Comparison of ENCODE assay signal across 8 cellular contexts in the genomic region with DNA sequence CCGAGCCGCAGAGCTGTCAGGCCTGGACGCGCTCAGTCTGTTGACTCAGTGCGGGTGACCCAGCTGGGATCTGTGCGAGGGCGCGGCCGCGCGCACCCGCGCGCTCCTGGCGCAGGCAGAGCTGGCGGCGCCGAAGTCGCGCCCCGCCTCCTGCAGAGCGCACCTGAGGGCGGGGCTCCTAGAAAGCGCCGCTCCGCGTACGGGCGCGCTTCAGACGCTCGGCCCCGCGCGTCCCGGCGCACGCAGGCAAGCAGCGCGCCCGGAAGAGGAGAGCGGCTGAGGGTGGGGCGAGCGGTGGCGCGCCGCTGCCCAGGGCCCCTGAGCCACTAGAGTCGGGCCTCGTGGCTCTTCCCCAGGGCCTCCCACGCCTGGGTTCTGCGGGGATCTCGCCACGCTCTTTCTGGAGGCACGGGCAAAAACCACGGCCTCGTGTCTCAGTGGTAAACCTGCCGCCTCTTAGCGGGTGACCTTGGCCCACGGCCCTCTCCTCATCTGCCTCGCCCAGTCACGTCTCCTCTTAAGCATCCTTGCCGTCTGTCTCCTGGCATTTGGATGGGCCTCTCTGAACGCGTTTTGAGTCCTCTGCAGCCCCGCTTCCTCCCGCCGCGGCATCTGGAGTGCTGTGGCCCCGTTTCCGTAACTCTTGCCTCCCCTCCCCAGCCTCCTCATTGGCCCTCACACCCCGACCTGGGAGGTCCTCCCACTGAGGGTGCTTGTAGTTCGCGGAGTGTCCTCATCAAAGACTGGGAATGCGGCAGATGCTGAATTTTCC. TPM values are rescaled to one million over a fixed set of nuclear protein-coding genes. Genes with fewer than 3 reads are reported as not detected.
DNase-seq lines count a peak whose midpoint lies in the region; ATAC-seq and TF ChIP-seq lines count a peak whose summit lies in the region.

A gene with protein sequence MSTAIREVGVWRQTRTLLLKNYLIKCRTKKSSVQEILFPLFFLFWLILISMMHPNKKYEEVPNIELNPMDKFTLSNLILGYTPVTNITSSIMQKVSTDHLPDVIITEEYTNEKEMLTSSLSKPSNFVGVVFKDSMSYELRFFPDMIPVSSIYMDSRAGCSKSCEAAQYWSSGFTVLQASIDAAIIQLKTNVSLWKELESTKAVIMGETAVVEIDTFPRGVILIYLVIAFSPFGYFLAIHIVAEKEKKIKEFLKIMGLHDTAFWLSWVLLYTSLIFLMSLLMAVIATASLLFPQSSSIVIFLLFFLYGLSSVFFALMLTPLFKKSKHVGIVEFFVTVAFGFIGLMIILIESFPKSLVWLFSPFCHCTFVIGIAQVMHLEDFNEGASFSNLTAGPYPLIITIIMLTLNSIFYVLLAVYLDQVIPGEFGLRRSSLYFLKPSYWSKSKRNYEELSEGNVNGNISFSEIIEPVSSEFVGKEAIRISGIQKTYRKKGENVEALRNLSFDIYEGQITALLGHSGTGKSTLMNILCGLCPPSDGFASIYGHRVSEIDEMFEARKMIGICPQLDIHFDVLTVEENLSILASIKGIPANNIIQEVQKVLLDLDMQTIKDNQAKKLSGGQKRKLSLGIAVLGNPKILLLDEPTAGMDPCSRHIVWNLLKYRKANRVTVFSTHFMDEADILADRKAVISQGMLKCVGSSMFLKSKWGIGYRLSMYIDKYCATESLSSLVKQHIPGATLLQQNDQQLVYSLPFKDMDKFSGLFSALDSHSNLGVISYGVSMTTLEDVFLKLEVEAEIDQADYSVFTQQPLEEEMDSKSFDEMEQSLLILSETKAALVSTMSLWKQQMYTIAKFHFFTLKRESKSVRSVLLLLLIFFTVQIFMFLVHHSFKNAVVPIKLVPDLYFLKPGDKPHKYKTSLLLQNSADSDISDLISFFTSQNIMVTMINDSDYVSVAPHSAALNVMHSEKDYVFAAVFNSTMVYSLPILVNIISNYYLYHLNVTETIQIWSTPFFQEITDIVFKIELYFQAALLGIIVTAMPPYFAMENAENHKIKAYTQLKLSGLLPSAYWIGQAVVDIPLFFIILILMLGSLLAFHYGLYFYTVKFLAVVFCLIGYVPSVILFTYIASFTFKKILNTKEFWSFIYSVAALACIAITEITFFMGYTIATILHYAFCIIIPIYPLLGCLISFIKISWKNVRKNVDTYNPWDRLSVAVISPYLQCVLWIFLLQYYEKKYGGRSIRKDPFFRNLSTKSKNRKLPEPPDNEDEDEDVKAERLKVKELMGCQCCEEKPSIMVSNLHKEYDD (N-terminal part only) (minus strand): TSS at position 74 of the 772 bp plus-strand sequence. CDS start 12,718 bp downstream, outside the sequence.

- H3K27me3 ChIP-seq in kidney epithelial cell (ENCODE audit: control insufficient read depth, insufficient read depth, low read length) = no peaks in the 10 kb centered on the region

- intact Hi-C loops in activated CD4-positive, alpha-beta T cell treated with anti-CD3 and anti-CD28 coated beads for 36 hours (cut with DNase I, micrococcal nuclease) = loop anchor here (1.0 to 10.0 kb wide), 10 partner anchors 87 to 1502 kb away; partner anchors contain the start of genes MAP2K6 (in 2 of the 2), PRKAR1A (in 2 of the 2), BPTF (in 1 of the 2) and KPNA2 (in 1 of the 2)

- ATAC-seq in GM19023 (IDR thresholded peaks at IDR 0.05; ENCODE audit: unreplicated experiment) (peak; percentile 93), HG03196 (IDR thresholded peaks at IDR 0.05; ENCODE audit: unreplicated experiment) (peak; percentile 98)
- peak; percentile 98 for ATAC-seq in activated CD4-positive, alpha-beta T cell treated with anti-CD3 and anti-CD28 coated beads for 36 hours

- no peak for TF ChIP-seq CTCF in chondrocyte (IDR thresholded peaks at IDR 0.05)
- TF ChIP-seq CTCF in kidney epithelial cell (IDR thresholded peaks at IDR 0.05; ENCODE audit: insufficient read depth, low read length, poor library complexity, severe bottlenecking) = no peak

- H3K4me3 Mint-ChIP-seq in activated CD4-positive, alpha-beta T cell treated with anti-CD3 and anti-CD28 coated beads for 36 hours = peak within 1 kb of the TSS; percentile 95
- H3K4me3 Mint-ChIP-seq in chondrocyte (ENCODE audit: unreplicated experiment) = peak within 1 kb of the TSS; percentile 94

- peaks cover 2% of the 10 kb centered on the region for H3K27me3 Mint-ChIP-seq in activated CD4-positive, alpha-beta T cell treated with anti-CD3 and anti-CD28 coated beads for 36 hours
- no peaks in the 10 kb centered on the region for H3K27me3 Mint-ChIP-seq in chondrocyte (ENCODE audit: low read depth)

- peaks cover 43% of the 10 kb centered on the region for H3K4me1 Mint-ChIP-seq in activated CD4-positive, alpha-beta T cell treated with anti-CD3 and anti-CD28 coated beads for 36 hours
- H3K4me1 Mint-ChIP-seq in chondrocyte (ENCODE audit: low read depth) = peaks cover 17% of the 10 kb centered on the region

- peak within 1 kb of the TSS; percentile 78 for H3K4me3 ChIP-seq in kidney epithelial cell (ENCODE audit: low read depth, low read length)

- H3K27ac Mint-ChIP-seq in activated CD4-positive, alpha-beta T cell treated with anti-CD3 and anti-CD28 coated beads for 36 hours = peak within 1 kb of the TSS; percentile 97
- peak within 1 kb of the TSS; percentile 95 for H3K27ac Mint-ChIP-seq in chondrocyte (ENCODE audit: unreplicated experiment)

- peaks cover 4% of the 10 kb centered on the region for H3K36me3 Mint-ChIP-seq in activated CD4-positive, alpha-beta T cell treated with anti-CD3 and anti-CD28 coated beads for 36 hours (ENCODE audit: low read depth)
- H3K36me3 Mint-ChIP-seq in chondrocyte (ENCODE audit: low read depth) = no peaks in the 10 kb centered on the region

- CTCF ChIA-PET in activated CD4-positive, alpha-beta T cell treated with anti-CD3 and anti-CD28 coated beads for 36 hours (lab: Charles Lee) = interaction anchor here (0.7 to 1.7 kb wide), 5 partner anchors 8 to 111 kb away, joined by 3 to 10 read pairs (median 4); no protein-coding TSS in a partner anchor

- no peaks in the 10 kb centered on the region for H3K36me3 ChIP-seq in kidney epithelial cell (ENCODE audit: control insufficient read depth, insufficient read depth, low read length)

- POLR2A ChIA-PET in activated CD4-positive, alpha-beta T cell treated with anti-CD3 and anti-CD28 coated beads for 36 hours (lab: Charles Lee) = interaction anchor here (0.7 to 1.7 kb wide), 2 partner anchors 68 to 88 kb away, joined by 4 read pairs; partner anchors contain the start of gene MAP2K6

- H3K9me3 Mint-ChIP-seq in activated CD4-positive, alpha-beta T cell treated with anti-CD3 and anti-CD28 coated beads for 36 hours (ENCODE audit: low read depth) = peaks cover 13% of the 10 kb centered on the region
- H3K9me3 Mint-ChIP-seq in chondrocyte (ENCODE audit: low read depth) = no peaks in the 10 kb centered on the region

- peak; percentile 92 for DNase-seq in AG08396 (ENCODE audit: low spot score)
- peak; percentile 92 for DNase-seq in NCI-H345 (lab: John Stamatoyannopoulos, UW)
- DNase-seq in activated CD4-positive, alpha-beta T cell treated with anti-CD3 and anti-CD28 coated beads for 36 hours = peak; percentile 92
- peak; percentile 86 for DNase-seq in chondrocyte (ENCODE audit: low spot score)
- peak; percentile 82 for DNase-seq in kidney epithelial cell (ENCODE audit: low read depth)
- DNase-seq in stimulated activated CD4-positive, alpha-beta T cell treated with anti-CD3 and anti-CD28 coated beads, Interleukin-15, amount 100 ng/mL, for 24 hours = peak; percentile 88

RNA-seq across cellular contexts. Expression of the gene that starts here (rescaled TPM):
- 10 to 100 TPM; 14.4 to 15.1 TPM for total RNA-seq in activated CD4-positive, alpha-beta T cell treated with anti-CD3 and anti-CD28 coated beads for 36 hours
- 7.7 to 8.7 TPM (median 8.2 TPM) in 3 replicates for total RNA-seq in chondrocyte
- total RNA-seq in kidney epithelial cell = 4.2 and 5.5 TPM in 2 replicates

Comparison
In these comparisons a context has a peak if more than half of its experiments do, and no peak if none do; other contexts are left out.
1. Peak in every context shown above with its lines: DNase-seq, ATAC-seq and H3K4me3 ChIP-seq.